Comparison of ENCODE assay signal across 29 cellular contexts in the genomic region with DNA sequence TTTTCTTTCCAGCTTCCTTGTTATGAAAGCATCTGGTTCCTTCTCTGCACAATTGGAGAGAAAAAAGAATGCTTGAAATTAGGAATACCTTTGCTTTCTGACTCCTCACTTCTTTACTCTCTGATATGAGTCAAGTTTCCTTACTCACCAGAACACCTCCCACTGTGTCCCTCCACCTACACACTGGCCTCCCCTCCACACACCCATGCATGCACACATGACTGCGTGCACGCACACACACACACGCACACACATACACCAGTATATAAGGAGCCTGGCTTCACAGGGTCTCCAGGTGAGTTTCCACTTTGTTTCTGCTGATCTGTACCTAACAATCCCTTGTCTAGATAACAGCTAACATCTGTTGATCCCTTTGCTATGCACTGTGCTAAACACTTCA. TPM values are rescaled to one million over a fixed set of nuclear protein-coding genes. Genes with fewer than 3 reads are reported as not detected.
"Had no signal": no experiment of that assay in that cellular context is flagged by ENCODE, and none has a peak within 500 bp of the region (broad histone marks: within the 10 kb centered on the region; RNA-seq: fewer than 3 reads in every experiment).

No MANE protein-coding gene starts in this region.

- H3K4me1 ChIP-seq: SJSA1 had no signal

- H3K4me3 Mint-ChIP-seq: activated CD4-positive, alpha-beta T cell treated with anti-CD3 and anti-CD28 coated beads for 36 hours; activated CD4-positive, alpha-beta T cell treated with anti-CD3 and anti-CD28 coated beads, Interleukin-2, amount 10 ng/mL, durations not matched to agents 7 days and 5 days; activated CD8-positive, alpha-beta T cell treated with anti-CD3 and anti-CD28 coated beads, Interleukin-2, amount 10 ng/mL, durations not matched to agents 7 days and 5 days; activated naive CD4-positive, alpha-beta T cell treated with anti-CD3 and anti-CD28 coated beads, Interleukin-2, amount 10 ng/mL, durations not matched to agents 7 days and 5 days; activated naive CD8-positive, alpha-beta T cell treated with anti-CD3 and anti-CD28 coated beads for 36 hours; activated T-cell treated with anti-CD3 and anti-CD28 coated beads, Interleukin-2, amount 50 U/mL, for 24 hours; central memory CD8-positive, alpha-beta T cell; T-helper 1 cell treated with Interleukin-12 subunit alpha and Interleukin-12 subunit beta and Interleukin-4 antibody, amounts not matched to agents 30 μg/mL and 1 μg/mL, for 36 hours; T-helper 2 cell treated with Interferon-gamma antibody and Interleukin-4, amounts not matched to agents 5 μg/mL and 100 μg/mL, for 36 hours had no signal

- FAIRE-seq: TTC549 had no signal

- H3K9ac ChIP-seq: SK-N-SH had no signal

- H3K27ac Mint-ChIP-seq: activated CD4-positive, alpha-beta T cell treated with anti-CD3 and anti-CD28 coated beads for 36 hours; activated CD4-positive, alpha-beta T cell treated with anti-CD3 and anti-CD28 coated beads, Interleukin-2, amount 10 ng/mL, durations not matched to agents 7 days and 5 days; activated CD8-positive, alpha-beta T cell treated with anti-CD3 and anti-CD28 coated beads, Interleukin-2, amount 10 ng/mL, durations not matched to agents 7 days and 5 days; activated naive CD4-positive, alpha-beta T cell treated with anti-CD3 and anti-CD28 coated beads, Interleukin-2, amount 10 ng/mL, durations not matched to agents 7 days and 5 days; activated naive CD8-positive, alpha-beta T cell treated with anti-CD3 and anti-CD28 coated beads for 36 hours; activated T-cell treated with anti-CD3 and anti-CD28 coated beads, Interleukin-2, amount 50 U/mL, for 24 hours; T-helper 1 cell treated with Interleukin-12 subunit alpha and Interleukin-12 subunit beta and Interleukin-4 antibody, amounts not matched to agents 30 μg/mL and 1 μg/mL, for 36 hours; T-helper 2 cell treated with Interferon-gamma antibody and Interleukin-4, amounts not matched to agents 5 μg/mL and 100 μg/mL, for 36 hours had no signal

- H3K36me3 ChIP-seq: brain microvascular endothelial cell, cardiac muscle cell, SJSA1 had no signal

- H3K4me3 ChIP-seq: cardiac muscle cell, SJSA1 had no signal

- H3K27me3 ChIP-seq: brain microvascular endothelial cell, cardiac muscle cell had no signal

- DNase-seq: activated CD4-positive, alpha-beta T cell treated with anti-CD3 and anti-CD28 coated beads for 36 hours; activated CD4-positive, alpha-beta T cell treated with anti-CD3 and anti-CD28 coated beads, Interleukin-2, amount 10 ng/mL, durations not matched to agents 7 days and 5 days; activated CD4-positive, alpha-beta T cell treated with anti-CD3 and anti-CD28 coated beads, Interleukin-2, amount 50 U/mL, for 48 hours; activated CD8-positive, alpha-beta T cell treated with anti-CD3 and anti-CD28 coated beads, Interleukin-2, amount 10 ng/mL, durations not matched to agents 7 days and 5 days; activated gamma-delta T cell treated with Interleukin-2 at 50 U/mL for 16 hours; activated naive CD4-positive, alpha-beta T cell treated with anti-CD3 and anti-CD28 coated beads, Interleukin-2, amount 10 ng/mL, durations not matched to agents 7 days and 5 days; activated naive CD8-positive, alpha-beta T cell treated with anti-CD3 and anti-CD28 coated beads for 36 hours; activated T-cell treated with anti-CD3 and anti-CD28 coated beads, Interleukin-2, amount 50 U/mL, for 24 hours; amniotic stem cell; aorta; brain microvascular endothelial cell; Karpas-422; NCI-H1105; NCI-H1417 treated with DMSO at 0.1 percent for 48 hours; NCI-H1694; NCI-H1930; NCI-H2081 treated with DMSO at 0.1 percent for 48 hours; NCI-H345; NCI-H524 treated with DMSO at 0.1 percent for 48 hours; SHP77; SK-N-SH had no signal

- H3K4me2 ChIP-seq: SK-N-SH had no signal

- H3K4me1 Mint-ChIP-seq: activated CD4-positive, alpha-beta T cell treated with anti-CD3 and anti-CD28 coated beads, Interleukin-2, amount 10 ng/mL, durations not matched to agents 7 days and 5 days; activated naive CD4-positive, alpha-beta T cell treated with anti-CD3 and anti-CD28 coated beads, Interleukin-2, amount 10 ng/mL, durations not matched to agents 7 days and 5 days; activated naive CD8-positive, alpha-beta T cell treated with anti-CD3 and anti-CD28 coated beads for 36 hours; central memory CD8-positive, alpha-beta T cell had no signal

- H3K27ac ChIP-seq: brain microvascular endothelial cell, cardiac muscle cell, SJSA1 had no signal

- ATAC-seq: activated CD4-positive, alpha-beta T cell treated with anti-CD3 and anti-CD28 coated beads for 36 hours; activated CD4-positive, CD25-positive, alpha-beta regulatory T cell treated with anti-CD3 and anti-CD28 coated beads, Interleukin-2, amount 50 U/mL, for 24 hours; activated CD8-positive, alpha-beta T cell treated with anti-CD3 and anti-CD28 coated beads, Interleukin-2, amount 10 ng/mL, durations not matched to agents 7 days and 5 days; Panc1 had no signal

- H3K9me3 ChIP-seq: SJSA1, SK-N-SH had no signal

- H3K36me3 Mint-ChIP-seq: activated naive CD4-positive, alpha-beta T cell treated with anti-CD3 and anti-CD28 coated beads, Interleukin-2, amount 10 ng/mL, durations not matched to agents 7 days and 5 days; activated naive CD8-positive, alpha-beta T cell treated with anti-CD3 and anti-CD28 coated beads for 36 hours had no signal

RNA-seq across cellular contexts. Expression of a gene that starts 11.4 kb away (rescaled TPM):
- polyA plus RNA-seq: SK-N-SH had no signal
